Comparison of ENCODE assay signal across 19 cellular contexts in the genomic region with DNA sequence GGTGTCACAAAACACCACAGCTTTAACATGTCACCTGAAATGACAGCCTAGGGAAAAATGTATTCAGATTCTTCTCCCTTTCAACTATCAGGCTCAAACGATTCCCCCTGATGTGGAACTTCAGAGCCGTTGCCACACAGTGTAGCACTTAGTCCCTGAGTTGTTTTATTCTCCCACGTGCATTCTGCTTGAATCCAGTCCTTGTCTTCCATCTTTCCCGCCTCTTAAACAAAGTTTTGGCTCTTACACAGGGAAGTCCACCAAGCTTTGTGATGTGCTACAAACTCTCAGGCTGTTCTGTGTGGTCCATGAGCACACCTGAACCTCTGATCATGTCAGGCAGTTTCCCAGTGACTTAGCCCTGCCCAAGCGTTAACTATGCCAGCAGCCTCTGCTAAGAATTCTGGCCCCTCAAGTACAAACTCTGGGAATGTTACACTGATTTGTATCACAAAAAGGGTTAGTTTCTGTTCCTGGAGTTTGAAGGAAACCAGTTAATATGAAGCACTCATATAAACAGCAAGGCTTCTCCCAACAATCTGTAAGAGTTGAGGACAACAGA. TPM values are rescaled to one million over a fixed set of nuclear protein-coding genes. Genes with fewer than 3 reads are reported as not detected.
DNase-seq lines count a peak whose midpoint lies in the region; ATAC-seq, FAIRE-seq and TF ChIP-seq lines count a peak whose summit lies in the region.
"Had no signal": no experiment of that assay in that cellular context is flagged by ENCODE, and none has a peak within 500 bp of the region (broad histone marks: within the 10 kb centered on the region; RNA-seq: fewer than 3 reads in every experiment).

No MANE protein-coding gene starts in this region.

- H3K27me3 ChIP-seq in H1 (replicated peaks in 1 of 4; ENCODE audit: control insufficient read depth in 3 of 4, extremely low read depth in 1 of 4, insufficient read depth in 3 of 4, low read length in 3 of 4), result no peaks in the 10 kb centered on the region
- H3K27me3 ChIP-seq in mesendoderm (ENCODE audit: insufficient read depth, low read length, poor library complexity), result no peaks in the 10 kb centered on the region
- H3K27me3 ChIP-seq in thyroid gland, result no peaks in the 10 kb centered on the region
- H3K27me3 ChIP-seq: BLaER1 had no signal

- no peak overlapping the region for H3K23ac ChIP-seq in H1 (ENCODE audit: insufficient read length)
- H3K23ac ChIP-seq in mesendoderm (ENCODE audit: low read length), result no peak overlapping the region

- H2AK5ac ChIP-seq in H1 (ENCODE audit: low read depth, low read length) (no peak overlapping the region), mesendoderm (ENCODE audit: low read length) (no peak overlapping the region)

- no peak for TF ChIP-seq RAD21 in H1 (IDR thresholded peaks at IDR 0.05 in 1 of 2, conservative IDR thresholded peaks at IDR 0.05 in 1 of 2; ENCODE audit: low read depth in 2 of 2, low read length in 2 of 2)

- H3K4me3 ChIP-seq in LNCaP clone FGC (ENCODE audit: low read depth, low read length), result no peak overlapping the region
- H3K4me3 ChIP-seq in H1 (ENCODE audit: extremely low read depth in 1 of 4, insufficient read depth in 2 of 4, low read depth in 3 of 4, low read length in 4 of 4), result no peak overlapping the region
- no peak overlapping the region for H3K4me3 ChIP-seq in mesendoderm (ENCODE audit: low read length)
- no peak overlapping the region for H3K4me3 ChIP-seq in thyroid gland (replicated peaks in 1 of 3)
- H3K4me3 ChIP-seq: BLaER1, PC-9 had no signal

- peak overlapping the region; percentile 25 to 47; a peak in 3 of 4 replicates for H3K4me2 ChIP-seq in H1 (ENCODE audit: insufficient read depth in 1 of 2, low read depth in 2 of 2, low read length in 2 of 2)
- no peak overlapping the region for H3K4me2 ChIP-seq in mesendoderm (ENCODE audit: low read length)
- H3K4me2 ChIP-seq: BLaER1, KMS-11, PC-9 had no signal

- H2BK12ac ChIP-seq in H1 (ENCODE audit: low read depth, low read length), result no peak overlapping the region

- peak; percentile 41 for DNase-seq in LNCaP clone FGC (ENCODE audit: low read depth)
- no peak for DNase-seq in H1 (ENCODE audit: low read depth in 1 of 2, low spot score in 2 of 2)
- DNase-seq in mesendoderm, result peak; percentile 33
- DNase-seq in thyroid gland, result peak; percentile 27
- no peak for DNase-seq in RWPE1 (ENCODE audit: low spot score)
- DNase-seq: Calu3; CD8-positive, alpha-beta T cell; GF-D8; GOT3; NCI-H1436; NCI-H1930; NCI-H345; NCI-H524 treated with DMSO at 0.1 percent for 48 hours; PC-9 had no signal

- no peak overlapping the region for H2AFZ ChIP-seq in H1 (ENCODE audit: low read length)
- H2AFZ ChIP-seq: PC-9 had no signal

- no peak for TF ChIP-seq POLR2A in H1 (IDR thresholded peaks at IDR 0.05; ENCODE audit: control extremely low read depth in 1 of 2, low read depth in 2 of 2, low read length in 2 of 2)
- no peak for TF ChIP-seq POLR2A in thyroid gland (IDR thresholded peaks at IDR 0.05)

- H2BK5ac ChIP-seq in H1 (ENCODE audit: low read depth, low read length) (peak overlapping the region; percentile 48), mesendoderm (ENCODE audit: low read length) (no peak overlapping the region)

- H3K56ac ChIP-seq in H1 (replicated peaks; ENCODE audit: insufficient read length, low read depth, low read length), result no peak overlapping the region
- no peak overlapping the region for H3K56ac ChIP-seq in mesendoderm (ENCODE audit: low read length)

- H3K18ac ChIP-seq in H1 (ENCODE audit: extremely low read depth, low read length) (no peak overlapping the region), mesendoderm (ENCODE audit: low read length) (no peak overlapping the region)

- peaks cover 2 to 10% (median 6%) of the 10 kb centered on the region in 4 experiments for H3K4me1 ChIP-seq in H1 (replicated peaks in 1 of 4; ENCODE audit: control insufficient read depth in 3 of 4, insufficient read depth in 4 of 4, low read length in 3 of 4)
- H3K4me1 ChIP-seq in mesendoderm (ENCODE audit: control insufficient read depth, low read depth, low read length), result peaks cover 4% of the 10 kb centered on the region
- peaks cover 17 to 22% of the 10 kb centered on the region in 2 donors for H3K4me1 ChIP-seq in thyroid gland
- H3K4me1 ChIP-seq: BLaER1 had no signal

- TF ChIP-seq EP300 in H1 (IDR thresholded peaks at IDR 0.05; ENCODE audit: borderline replicate concordance in 1 of 2, low read depth in 2 of 2, low read length in 2 of 2), result no peak

- H2BK120ac ChIP-seq in H1 (replicated peaks; ENCODE audit: low read depth, low read length), result no peak overlapping the region
- H2BK120ac ChIP-seq in mesendoderm (ENCODE audit: low read depth, low read length), result no peak overlapping the region

- H3K4ac ChIP-seq in H1 (replicated peaks; ENCODE audit: insufficient read length, low read depth, low read length), result no peak overlapping the region
- H3K4ac ChIP-seq in mesendoderm (ENCODE audit: low read depth, low read length), result no peak overlapping the region

- TF ChIP-seq CTCF in LNCaP clone FGC (IDR thresholded peaks at IDR 0.05; ENCODE audit: control insufficient read depth, extremely low read depth, insufficient read depth) (no peak), H1 (IDR thresholded peaks at IDR 0.05; ENCODE audit: control extremely low read depth in 1 of 3, insufficient read depth in 1 of 3, low read depth in 1 of 3, low read length in 3 of 3) (no peak), thyroid gland (IDR thresholded peaks at IDR 0.05) (no peak), RWPE1 (conservative IDR thresholded peaks at IDR 0.05; ENCODE audit: low read depth) (no peak)

- no peaks in the 10 kb centered on the region for H3K23me2 ChIP-seq in H1 (ENCODE audit: low read depth, low read length)

- H2BK15ac ChIP-seq in H1 (ENCODE audit: low read length) (no peak overlapping the region), mesendoderm (replicated peaks; ENCODE audit: low read depth) (no peak overlapping the region)

- H4K20me1 ChIP-seq in H1 (replicated peaks in 1 of 2; ENCODE audit: control insufficient read depth in 1 of 2, insufficient read depth in 2 of 2, low read length in 2 of 2), result peaks cover 4 to 13% of the 10 kb centered on the region in 2 experiments

- no peak overlapping the region for H2BK20ac ChIP-seq in H1 (ENCODE audit: low read length)

- 77% methylated on average over 5 of the region's 5 CpGs; no CpG with 5 or more reads in 1 of the 2 experiments for WGBS in H1 (ENCODE audit: extremely low coverage in 1 of 2, insufficient coverage in 1 of 2, insufficient read length in 1 of 2, insufficient replicate concordance in 2 of 2, low coverage in 1 of 2, low lambda C conversion rate in 2 of 2, missing lambda C conversion rate in 1 of 2), 2 experiments
- WGBS in mesendoderm (ENCODE audit: extremely low coverage, insufficient coverage, low lambda C conversion rate), result no CpG with 5 or more reads among the region's 5 CpGs
- WGBS in thyroid gland, 2 donors, result 39 to 47% methylated on average over 5 of the region's 5 CpGs

- H3K79me1 ChIP-seq in H1 (ENCODE audit: low read depth, low read length) (peaks cover 13% of the 10 kb centered on the region), mesendoderm (ENCODE audit: low read length) (peaks cover 11% of the 10 kb centered on the region)

- CTCF ChIA-PET in H1 (lab: Charles Lee; ENCODE audit: partially characterized antibody) (interaction anchor here (0.6 to 5.4 kb wide), 4 partner anchors 30 to 110 kb away, joined by 4 to 78 read pairs (median 7); no protein-coding TSS in a partner anchor), RWPE1 (lab: Yijun Ruan, JAX) (no interaction called here)

- H3K27ac ChIP-seq in H1 (ENCODE audit: low read depth, low read length), result no peak overlapping the region
- no peak overlapping the region for H3K27ac ChIP-seq in mesendoderm (ENCODE audit: low read depth, low read length)
- peak overlapping the region in 2 of 3 donors; percentile 6 to 51 for H3K27ac ChIP-seq in thyroid gland
- no peak overlapping the region for H3K27ac ChIP-seq in RWPE1
- H3K27ac ChIP-seq: BLaER1, KMS-11, PC-9 had no signal

- no peak for FAIRE-seq in H1 (lab: Jason Lieb, UNC)
- FAIRE-seq: GM19239 had no signal

- H3K9ac ChIP-seq in H1 (replicated peaks in 1 of 4; ENCODE audit: extremely low read depth in 1 of 4, low read depth in 3 of 4, low read length in 3 of 4) (peak overlapping the region in 1 of 4 experiments; percentile 47; a peak in 1 of 7 replicates), mesendoderm (ENCODE audit: low read length) (no peak overlapping the region)
- H3K9ac ChIP-seq: BLaER1, KMS-11 had no signal

- no peak overlapping the region for H4K8ac ChIP-seq in H1 (ENCODE audit: extremely low read depth, insufficient read depth, low read length)
- H4K8ac ChIP-seq in mesendoderm (ENCODE audit: low read depth, low read length), result no peak overlapping the region

- H4K5ac ChIP-seq in H1 (ENCODE audit: insufficient read length, low read depth, low read length), result no peak overlapping the region
- H4K5ac ChIP-seq in mesendoderm (ENCODE audit: low read length), result no peak overlapping the region

- intact Hi-C loops in thyroid gland (cut with DNase I), result loop anchor here (5.0 kb wide), 2 partner anchors 34 to 111 kb away; no protein-coding TSS in a partner anchor

- H3K36me3 ChIP-seq in H1 (ENCODE audit: control insufficient read depth in 2 of 4, insufficient read depth in 4 of 4, low read length in 3 of 4) (peaks cover 0 to 2% (median 0%) of the 10 kb centered on the region in 4 experiments; a peak in 1 of 8 replicates), mesendoderm (ENCODE audit: control insufficient read depth, insufficient read depth, low read length) (no peaks in the 10 kb centered on the region), thyroid gland (no peaks in the 10 kb centered on the region)

- H3K9me3 ChIP-seq in H1 (ENCODE audit: insufficient read depth in 2 of 2, low read depth in 1 of 2, low read length in 1 of 2) (no peaks in the 10 kb centered on the region), thyroid gland (no peaks in the 10 kb centered on the region)

- no peak overlapping the region for H4K91ac ChIP-seq in H1 (replicated peaks; ENCODE audit: insufficient read length, low read length)

- POLR2A ChIA-PET in H1 (lab: Charles Lee; ENCODE audit: partially characterized antibody) (interaction anchor here (0.8 to 1.0 kb wide), 4 partner anchors 8 to 36 kb away, joined by 3 to 5 read pairs (median 4); no protein-coding TSS in a partner anchor), RWPE1 (lab: Yijun Ruan, JAX; ENCODE audit: low non-redundant PET) (no interaction called here)

- H3K14ac ChIP-seq in H1 (ENCODE audit: insufficient read length), result no peak overlapping the region

- no peak for ATAC-seq in HG03432 (IDR thresholded peaks at IDR 0.05; ENCODE audit: unreplicated experiment)
- no peak for ATAC-seq in GM21447 (IDR thresholded peaks at IDR 0.05; ENCODE audit: unreplicated experiment)
- ATAC-seq: CD8-positive, alpha-beta T cell had no signal

- H3K79me2 ChIP-seq in H1 (ENCODE audit: control insufficient read depth in 1 of 2, insufficient read depth in 2 of 2, low read length in 2 of 2) (peaks cover 10 to 93% of the 10 kb centered on the region in 2 experiments), mesendoderm (ENCODE audit: control insufficient read depth, insufficient read depth, low read length) (peaks cover 35% of the 10 kb centered on the region)

RNA-seq across cellular contexts. Expression of gene RNF38, which starts 45.8 kb away (rescaled TPM):
- total RNA-seq in H1 (2021; fragmentation: NEBNext Ultra II Directional; extraction: Animal tissue kit (Norgen Biotek cat#: 25700)), result 60.9 and 61.3 TPM in 2 replicates
- 40.7 and 54.9 TPM in 2 replicates for polyA plus RNA-seq in H1 (2011; rRNA removed)
- 28.7 TPM for polyA plus RNA-seq in H1 (2011; cell fraction: cytosol; rRNA removed)
- polyA plus RNA-seq in H1 (2011; cell fraction: nucleus; rRNA removed), result 42.8 TPM
- polyA plus RNA-seq in H1 (2012, experiment 1 of 2), result 24.9 to 32.3 TPM (median 29.1 TPM) in 4 replicates
- polyA plus RNA-seq in H1 (2012, experiment 2 of 2), result 3.4 TPM
- polyA plus RNA-seq in H1 (2013, experiment 1 of 2), result 21.2 TPM
- 20.7 TPM for polyA plus RNA-seq in H1 (2013, experiment 2 of 2)
- polyA minus RNA-seq in H1 (2011; rRNA and poly(A)+ RNA removed), result 155 and 161 TPM in 2 replicates
- 40.3 TPM for polyA minus RNA-seq in H1 (2011; cell fraction: cytosol; rRNA and poly(A)+ RNA removed)
- polyA minus RNA-seq in H1 (2011; cell fraction: nucleus; rRNA and poly(A)+ RNA removed), result 57.0 TPM
- polyA plus RNA-seq in mesendoderm (2013, experiment 1 of 2), result 22.1 TPM
- polyA plus RNA-seq in mesendoderm (2013, experiment 2 of 2), result 20.9 TPM
- 10 to 100 TPM; 36.9 to 61.4 (median 41.9) TPM for total RNA-seq in thyroid gland

Comparison
In these comparisons a context has a peak if more than half of its experiments do, and no peak if none do; other contexts are left out.
1. DNase-seq: peak in LNCaP clone FGC (single experiment), mesendoderm (single experiment) and thyroid gland (2 of 2); none in H1 (0 of 2) and RWPE1 (single experiment).
2. H3K27ac ChIP-seq: peak in thyroid gland (2 of 3); none in H1 (single experiment), mesendoderm (single experiment) and RWPE1 (single experiment).